In the genomic region with DNA sequence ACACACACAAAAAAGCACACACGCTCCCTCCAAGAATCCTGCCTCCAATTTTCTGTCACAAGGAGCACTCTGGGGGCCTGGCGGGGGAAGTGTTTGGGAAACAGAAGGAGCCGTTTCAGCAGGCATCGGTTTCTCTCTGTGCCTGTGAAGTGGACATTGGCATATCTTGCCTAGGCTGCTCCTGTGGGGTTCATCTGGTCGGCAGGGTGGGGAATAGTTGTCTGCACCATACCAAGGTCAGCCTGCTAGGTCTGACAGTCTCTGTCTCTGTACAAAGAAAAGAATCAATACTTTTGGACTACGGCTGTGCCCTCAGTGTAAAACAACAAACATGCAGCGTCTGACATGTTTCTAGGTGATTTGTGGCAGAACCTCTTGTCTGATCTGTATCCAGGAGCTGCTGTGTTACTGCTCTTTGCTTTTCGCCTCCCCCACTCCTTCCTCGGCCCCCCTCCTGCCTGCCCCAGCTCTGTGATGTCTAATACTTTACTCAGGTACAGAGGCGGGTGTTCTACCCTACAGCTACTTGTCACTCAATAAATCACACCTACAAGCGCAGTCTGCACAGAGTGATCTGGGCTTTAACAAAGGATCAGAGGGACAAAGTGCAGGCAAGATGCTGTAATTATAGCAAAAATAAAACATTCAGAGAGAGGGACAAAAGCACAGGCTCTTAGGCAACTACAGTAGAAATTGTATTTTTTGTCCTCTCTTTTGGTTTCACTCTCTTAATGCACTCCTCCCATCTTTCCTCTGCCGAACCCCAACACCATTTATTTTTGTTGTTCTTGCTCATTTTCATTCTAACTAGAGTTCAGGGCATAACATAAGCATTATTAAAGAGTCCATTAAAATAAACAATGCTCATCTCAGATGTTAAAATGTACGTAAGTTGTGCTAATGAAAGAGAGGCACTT, we compare ENCODE assay signal across 1 cellular context.
TF ChIP-seq lines count a peak whose summit lies in the region.

No MANE protein-coding gene starts in this region.

TF ChIP-seq in GM23338, 12 proteins besides CTCF, POLR2A, EP300 and RAD21:
- TF ChIP-seq NANOG (IDR thresholded peaks at IDR 0.05; ENCODE audit: borderline replicate concordance) (peak; percentile 81), JUNB (IDR thresholded peaks at IDR 0.05; ENCODE audit: unreplicated experiment) (no peak)
